ENCODE assay signal across 18 cellular contexts in genomic region chr11:41950470-41951143, GRCh38.
"Had no signal": no experiment of that assay in that cellular context is flagged by ENCODE, and none has a peak within 500 bp of the region (broad histone marks: within the 10 kb centered on the region; RNA-seq: fewer than 3 reads in every experiment).

No MANE protein-coding gene starts in this region.

- H3K36me3 Mint-ChIP-seq: activated CD4-positive, alpha-beta memory T cell treated with anti-CD3 and anti-CD28 coated beads for 36 hours; activated naive CD8-positive, alpha-beta T cell had no signal

- H3K27ac Mint-ChIP-seq: activated CD4-positive, alpha-beta memory T cell treated with anti-CD3 and anti-CD28 coated beads for 36 hours; activated naive CD8-positive, alpha-beta T cell; nephron; stimulated activated naive CD8-positive, alpha-beta T cell treated with anti-CD3 and anti-CD28 coated beads, Interleukin-15, amount 100 ng/mL, for 72 hours had no signal

- H3K9me3 Mint-ChIP-seq: nephron had no signal

- H3K27me3 Mint-ChIP-seq: activated CD4-positive, alpha-beta memory T cell treated with anti-CD3 and anti-CD28 coated beads for 36 hours; activated naive CD8-positive, alpha-beta T cell; stimulated activated naive CD8-positive, alpha-beta T cell treated with anti-CD3 and anti-CD28 coated beads, Interleukin-15, amount 100 ng/mL, for 72 hours had no signal

- H3K4me3 Mint-ChIP-seq: activated CD4-positive, alpha-beta memory T cell treated with anti-CD3 and anti-CD28 coated beads for 36 hours; activated naive CD8-positive, alpha-beta T cell; nephron; stimulated activated naive CD8-positive, alpha-beta T cell treated with anti-CD3 and anti-CD28 coated beads, Interleukin-15, amount 100 ng/mL, for 72 hours had no signal

- ATAC-seq: heart right ventricle; pancreas; stimulated activated naive CD8-positive, alpha-beta T cell treated with anti-CD3 and anti-CD28 coated beads, Interleukin-15, amount 100 ng/mL, for 72 hours had no signal

- DNase-seq: activated CD4-positive, alpha-beta memory T cell treated with anti-CD3 and anti-CD28 coated beads for 36 hours; activated gamma-delta T cell; activated T-cell treated with anti-CD3 and anti-CD28 coated beads, Interleukin-2, amount 50 U/mL, for 48 hours; amygdala; dorsolateral prefrontal cortex; esophagus squamous epithelium; foreskin fibroblast; heart right ventricle; kidney; left ventricle myocardium inferior; mesenchymal stem cell; pancreas; stimulated activated CD4-positive, alpha-beta T cell treated with anti-CD3 and anti-CD28 coated beads, Interleukin-4, amount 100 ng/mL, for 24 hours; stimulated activated naive CD8-positive, alpha-beta T cell treated with anti-CD3 and anti-CD28 coated beads, Interleukin-15, amount 100 ng/mL, for 72 hours; T-helper 9 cell; testis had no signal

- H3K4me1 Mint-ChIP-seq: nephron; stimulated activated naive CD8-positive, alpha-beta T cell treated with anti-CD3 and anti-CD28 coated beads, Interleukin-15, amount 100 ng/mL, for 72 hours had no signal
